In genomic region chr7:100720320-100720644, GRCh38 we compare ENCODE assay signal across 20 cellular contexts. TPM values are rescaled to one million over a fixed set of nuclear protein-coding genes. Genes with fewer than 3 reads are reported as not detected.
DNase-seq lines count a peak whose midpoint lies in the region; ATAC-seq and TF ChIP-seq lines count a peak whose summit lies in the region.
"Had no signal": no experiment of that assay in that cellular context is flagged by ENCODE, and none has a peak within 500 bp of the region (broad histone marks: within the 10 kb centered on the region; RNA-seq: fewer than 3 reads in every experiment).

TSS of gene EPO (plus strand) at chr7:100720468. CDS start at chr7:100720981, 513 bp downstream.

- POLR2A ChIA-PET in PC-9 (lab: Charles Lee; ENCODE audit: unreplicated experiment), result no interaction called here

- H3K4ac ChIP-seq in neuronal stem cell (ENCODE audit: low read length), result no peak within 1 kb of the TSS

- no CpG with 5 or more reads among the region's 19 CpGs for WGBS in neuronal stem cell (ENCODE audit: extremely low coverage in 2 of 2, insufficient read length in 2 of 2, insufficient replicate concordance in 1 of 2), 2 donors

- peak within 1 kb of the TSS; percentile 64 for H2BK120ac ChIP-seq in neuronal stem cell (ENCODE audit: low read depth, low read length)

- H3K4me2 ChIP-seq in neuronal stem cell (ENCODE audit: insufficient read depth, low read length, poor library complexity, severe bottlenecking) (peak within 1 kb of the TSS; percentile 73), PC-9 (no peak within 1 kb of the TSS)

- peak within 1 kb of the TSS; percentile 82 for H3K18ac ChIP-seq in neuronal stem cell (ENCODE audit: low read length)

- intact Hi-C loops in PC-9 (cut with micrococcal nuclease; ENCODE audit: unreplicated experiment), result loop anchor here (1.0 kb wide), 1 partner anchor 132 kb away; the partner anchor contains the start of gene SLC12A9

- no TSS peak for BruUV-seq in PC-9 (replicated peaks; lab: Mats Ljungman, UMichigan)

- H2AFZ ChIP-seq in neuronal stem cell (ENCODE audit: low read length) (peak within 1 kb of the TSS; percentile 78), PC-9 (no peak within 1 kb of the TSS)

- H3K9me3 Mint-ChIP-seq in glutamatergic neuron (ENCODE audit: unreplicated experiment), result peaks cover 5% of the 10 kb centered on the region

- H3K27me3 ChIP-seq in Peyer's patch (peaks cover 0 to 16% of the 10 kb centered on the region in 2 donors), neuronal stem cell (ENCODE audit: control insufficient read depth in 3 of 3, insufficient read depth in 3 of 3, low read depth in 1 of 3, low read length in 3 of 3) (peaks cover 9 to 55% (median 34%) of the 10 kb centered on the region in 3 experiments), PC-9 (ENCODE audit: insufficient read depth, low read depth) (no peaks in the 10 kb centered on the region)

- peak within 1 kb of the TSS; percentile 88 for H3K9ac ChIP-seq in neuronal stem cell (ENCODE audit: low read depth, low read length, poor library complexity)

- peaks cover 8% of the 10 kb centered on the region; the same call in 1 of the 2 replicates for H3F3A ChIP-seq in PC-9 (ENCODE audit: insufficient read depth, low read depth)

- H3K4me1 Mint-ChIP-seq in glutamatergic neuron (ENCODE audit: low read depth, unreplicated experiment), result peaks cover 5% of the 10 kb centered on the region

- H3K79me2 ChIP-seq in PC-9 (ENCODE audit: low read depth), result no peaks in the 10 kb centered on the region

- peaks cover 15% of the 10 kb centered on the region for H3K27me3 Mint-ChIP-seq in glutamatergic neuron (ENCODE audit: unreplicated experiment)

- peaks cover 2% of the 10 kb centered on the region for H3K79me1 ChIP-seq in neuronal stem cell (ENCODE audit: low read depth, low read length)

- peaks cover 11% of the 10 kb centered on the region for H3K36me3 Mint-ChIP-seq in glutamatergic neuron (ENCODE audit: unreplicated experiment)

- H3K4me1 ChIP-seq in Peyer's patch (peaks cover 0 to 16% (median 0%) of the 10 kb centered on the region in 4 donors), neuronal stem cell (ENCODE audit: control insufficient read depth in 2 of 2, insufficient read depth in 1 of 2, low read depth in 1 of 2, low read length in 2 of 2) (peaks cover 3 to 8% of the 10 kb centered on the region in 2 donors), PC-9 (replicated peaks; ENCODE audit: insufficient read depth) (peaks cover 14% of the 10 kb centered on the region; the same call in 1 of the 2 replicates)

- H3K4me3 ChIP-seq in AG09309 (ENCODE audit: control insufficient read depth, low read depth, low read length) (peak within 1 kb of the TSS; percentile 2; the same call in 1 of the 2 replicates), Peyer's patch (peak within 1 kb of the TSS in 3 of 4 donors; percentile 6 to 19 (median 17)), neuronal stem cell (ENCODE audit: low read length in 2 of 2) (peak within 1 kb of the TSS in 1 of 2 donors; percentile 66), PC-9 (no peak within 1 kb of the TSS)
- H3K4me3 ChIP-seq: lower lobe of right lung had no signal

- H2AK5ac ChIP-seq in neuronal stem cell (ENCODE audit: low read depth, low read length), result no peak within 1 kb of the TSS

- H3K9me2 ChIP-seq in PC-9 (ENCODE audit: insufficient read depth), result no peaks in the 10 kb centered on the region

- H3K36me3 ChIP-seq in Peyer's patch (no peaks in the 10 kb centered on the region), neuronal stem cell (replicated peaks in 1 of 2; ENCODE audit: control insufficient read depth in 2 of 2, insufficient read depth in 2 of 2, low read length in 2 of 2) (no peaks in the 10 kb centered on the region), PC-9 (ENCODE audit: low read depth) (no peaks in the 10 kb centered on the region)
- H3K36me3 ChIP-seq: lower lobe of right lung, uterus had no signal

- CTCF ChIA-PET in PC-9 (lab: Charles Lee), result interaction anchor here (0.7 to 1.3 kb wide), 2 partner anchors 107 to 164 kb away, joined by 5 to 7 read pairs; partner anchors contain the start of gene EPHB4

- TF ChIP-seq POLR2A in Peyer's patch (IDR thresholded peaks at IDR 0.05), result no peak

- H3K14ac ChIP-seq in neuronal stem cell (ENCODE audit: low read length), result peak within 1 kb of the TSS; percentile 63

- no peak within 1 kb of the TSS for H4K8ac ChIP-seq in neuronal stem cell (ENCODE audit: low read depth, low read length)

- H2BK5ac ChIP-seq in neuronal stem cell (ENCODE audit: low read length), result peak within 1 kb of the TSS; percentile 48

- H3K23ac ChIP-seq in neuronal stem cell (ENCODE audit: low read depth, low read length, poor library complexity), result peak within 1 kb of the TSS; percentile 94

- DNase-seq in AG09309 (ENCODE audit: low read depth) (no peak), Peyer's patch (no peak), glutamatergic neuron (no peak), neuronal stem cell (ENCODE audit: low spot score) (no peak), DMS79 treated with DMSO at 0.1 percent for 48 hours (lab: John Stamatoyannopoulos, UW) (no peak), left lobe of liver (ENCODE audit: low spot score) (no peak), SW 1271 (lab: John Stamatoyannopoulos, UW) (no peak), PC-9 (no peak)
- DNase-seq: activated CD4-positive, alpha-beta T cell treated with anti-CD3 and anti-CD28 coated beads for 4 hours; activated T-cell treated with anti-CD3 and anti-CD28 coated beads, Interleukin-2, amount 50 U/mL, for 48 hours; aorta; GDM1; lower lobe of right lung; stimulated activated CD4-positive, alpha-beta T cell treated with anti-CD3 and anti-CD28 coated beads, Interleukin-1b, Interleukin-23, amount 100 ng/mL, for 48 hours; T-helper 1 cell had no signal

- no peak for ATAC-seq in left lobe of liver
- ATAC-seq: HCT116, lower lobe of right lung had no signal

- H3K27ac ChIP-seq in Peyer's patch (no peak within 1 kb of the TSS), neuronal stem cell (replicated peaks; ENCODE audit: low read length) (no peak within 1 kb of the TSS), PC-9 (no peak within 1 kb of the TSS)
- H3K27ac ChIP-seq: lower lobe of right lung, uterus had no signal

- H3K27ac Mint-ChIP-seq in glutamatergic neuron (ENCODE audit: unreplicated experiment), result no peak within 1 kb of the TSS

- H4K20me1 ChIP-seq in PC-9 (ENCODE audit: insufficient read depth), result no peaks in the 10 kb centered on the region

- peak within 1 kb of the TSS; percentile 75 for H2BK15ac ChIP-seq in neuronal stem cell (ENCODE audit: low read length)

- H4K91ac ChIP-seq in neuronal stem cell (ENCODE audit: low read depth, low read length, poor library complexity), result no peak within 1 kb of the TSS

- H2BK12ac ChIP-seq in neuronal stem cell (ENCODE audit: low read length), result peak within 1 kb of the TSS; percentile 69

- H3K9me3 ChIP-seq in Peyer's patch, result no peaks in the 10 kb centered on the region
- H3K9me3 ChIP-seq in neuronal stem cell (replicated peaks in 1 of 2; ENCODE audit: control insufficient read depth in 2 of 2, insufficient read depth in 1 of 2, low read depth in 1 of 2, low read length in 2 of 2), result peaks cover 4% of the 10 kb centered on the region in 2 donors
- no peaks in the 10 kb centered on the region for H3K9me3 ChIP-seq in PC-9 (ENCODE audit: insufficient read depth, low read depth)
- H3K9me3 ChIP-seq: lower lobe of right lung, uterus had no signal

- TF ChIP-seq CTCF in AG09309 (IDR thresholded peaks at IDR 0.05; ENCODE audit: control insufficient read depth, insufficient read depth, low read depth, low read length, missing control alignments) (no peak), Peyer's patch (IDR thresholded peaks at IDR 0.05) (no peak), glutamatergic neuron (IDR thresholded peaks at IDR 0.05; ENCODE audit: partially characterized antibody, unreplicated experiment) (no peak), PC-9 (conservative IDR thresholded peaks at IDR 0.05) (no peak)

- peak within 1 kb of the TSS; percentile 68 for H3K4me3 Mint-ChIP-seq in glutamatergic neuron (ENCODE audit: unreplicated experiment)

RNA-seq across cellular contexts. Expression of gene EPO, which starts in this region (rescaled TPM):
- total RNA-seq in Peyer's patch (not detected), glutamatergic neuron (ENCODE audit: unreplicated experiment) (not detected), left lobe of liver (6.4 TPM), PC-9 (2021) (0.30 and 0.44 TPM in 2 replicates)
- polyA plus RNA-seq in neuronal stem cell (2013, experiment 1 of 2), result 0.07 TPM
- polyA plus RNA-seq in neuronal stem cell (2013, experiment 2 of 2), result 0.14 TPM
- total RNA-seq: aorta, glomerular endothelial cell, lower lobe of right lung, osteoblast had no signal
- polyA plus RNA-seq: BJ had no signal
